Comparison of ENCODE assay signal across 7 cellular contexts in genomic region chr3:11140054-11140712, GRCh38. TPM values are rescaled to one million over a fixed set of nuclear protein-coding genes. Genes with fewer than 3 reads are reported as not detected.
A peak's percentile ranks its signal among the peaks of the same experiment; 100 is the strongest.
DNase-seq lines count a peak whose midpoint lies in the region; ATAC-seq and TF ChIP-seq lines count a peak whose summit lies in the region.

No MANE protein-coding gene starts in this region.

- H3K36me3 ChIP-seq in Karpas-422 (ENCODE audit: insufficient read depth, low read length) (no peaks in the 10 kb centered on the region), uterus (no peaks in the 10 kb centered on the region)
- no peaks in the 10 kb centered on the region for H3K36me3 ChIP-seq in naive thymus-derived CD4-positive, alpha-beta T cell (ENCODE audit: control insufficient read depth in 2 of 3, insufficient read depth in 3 of 3, low read length in 3 of 3)

- CTCF ChIA-PET in activated CD8-positive, alpha-beta T cell treated with anti-CD3 and anti-CD28 coated beads, Interleukin-2, amount 10 ng/mL, durations not matched to agents 7 days and 5 days (lab: Charles Lee): interaction anchor here (0.7 to 1.7 kb wide), 2 partner anchors 15 to 17 kb away, joined by 3 read pairs; no protein-coding TSS in a partner anchor
- CTCF ChIA-PET in naive thymus-derived CD4-positive, alpha-beta T cell (lab: Charles Lee): no interaction called here

- H3K27ac ChIP-seq in Karpas-422 (ENCODE audit: low read length) (no peak overlapping the region), uterus (no peak overlapping the region)
- no peak overlapping the region for H3K27ac ChIP-seq in naive thymus-derived CD4-positive, alpha-beta T cell (ENCODE audit: low read depth, low read length)

- H3K4me1 Mint-ChIP-seq in activated CD8-positive, alpha-beta T cell treated with anti-CD3 and anti-CD28 coated beads, Interleukin-2, amount 10 ng/mL, durations not matched to agents 7 days and 5 days (ENCODE audit: low read depth): peaks cover 26% of the 10 kb centered on the region
- H3K4me1 Mint-ChIP-seq in naive thymus-derived CD4-positive, alpha-beta T cell: peaks cover 0 to 19% (median 6%) of the 10 kb centered on the region in 7 donors

- H3K4me2 ChIP-seq in Karpas-422 (ENCODE audit: low read depth, low read length, poor library complexity, severe bottlenecking): no peak overlapping the region

- H3K4me3 Mint-ChIP-seq in activated CD8-positive, alpha-beta T cell treated with anti-CD3 and anti-CD28 coated beads, Interleukin-2, amount 10 ng/mL, durations not matched to agents 7 days and 5 days: peak overlapping the region; percentile 42
- H3K4me3 Mint-ChIP-seq in naive thymus-derived CD4-positive, alpha-beta T cell: peak overlapping the region in 3 of 10 donors; percentile 30 to 71 (median 32)

- DNase-seq in Karpas-422 (peak; percentile 86), uterus (no peak), HuH-7.5 (ENCODE audit: low spot score) (no peak)
- peak; percentile 80 for DNase-seq in activated CD8-positive, alpha-beta T cell treated with anti-CD3 and anti-CD28 coated beads, Interleukin-2, amount 10 ng/mL, durations not matched to agents 7 days and 5 days
- DNase-seq in naive thymus-derived CD4-positive, alpha-beta T cell: peak in 1 of 9 donors; percentile 48

- POLR2A ChIA-PET in activated CD8-positive, alpha-beta T cell treated with anti-CD3 and anti-CD28 coated beads, Interleukin-2, amount 10 ng/mL, durations not matched to agents 7 days and 5 days (lab: Charles Lee): no interaction called here
- POLR2A ChIA-PET in naive thymus-derived CD4-positive, alpha-beta T cell (lab: Charles Lee): no interaction called here

- H3K4me1 ChIP-seq in Karpas-422 (ENCODE audit: low read length) (peaks cover 9% of the 10 kb centered on the region), uterus (no peaks in the 10 kb centered on the region)
- H3K4me1 ChIP-seq in naive thymus-derived CD4-positive, alpha-beta T cell (ENCODE audit: control insufficient read depth in 2 of 2, insufficient read depth in 2 of 2, low read length in 2 of 2): no peaks in the 10 kb centered on the region

- no peak overlapping the region for H3K4me3 ChIP-seq in Karpas-422 (ENCODE audit: low read length)
- H3K4me3 ChIP-seq in naive thymus-derived CD4-positive, alpha-beta T cell (ENCODE audit: low read length): no peak overlapping the region
- H3K4me3 ChIP-seq in uterus: no peak overlapping the region

- no peaks in the 10 kb centered on the region for H3K9me2 ChIP-seq in Karpas-422 (replicated peaks; ENCODE audit: insufficient read depth, low read length)

- H3K9me3 ChIP-seq in Karpas-422 (ENCODE audit: low read length) (no peaks in the 10 kb centered on the region), uterus (no peaks in the 10 kb centered on the region)
- no peaks in the 10 kb centered on the region for H3K9me3 ChIP-seq in naive thymus-derived CD4-positive, alpha-beta T cell (ENCODE audit: control insufficient read depth in 2 of 3, low read length in 3 of 3)

- H4K20me1 ChIP-seq in Karpas-422 (ENCODE audit: insufficient read depth, low read depth, low read length): peaks cover 3% of the 10 kb centered on the region; the same call in 1 of the 2 replicates

- no peak for TF ChIP-seq POLR2A in uterus (IDR thresholded peaks at IDR 0.05)

- peak overlapping the region; percentile 87 for H3K27ac Mint-ChIP-seq in activated CD8-positive, alpha-beta T cell treated with anti-CD3 and anti-CD28 coated beads, Interleukin-2, amount 10 ng/mL, durations not matched to agents 7 days and 5 days
- H3K27ac Mint-ChIP-seq in naive thymus-derived CD4-positive, alpha-beta T cell: peak overlapping the region in 2 of 9 donors; percentile 2 to 69

- H3K36me3 Mint-ChIP-seq in activated CD8-positive, alpha-beta T cell treated with anti-CD3 and anti-CD28 coated beads, Interleukin-2, amount 10 ng/mL, durations not matched to agents 7 days and 5 days (ENCODE audit: low read depth): peaks cover 2% of the 10 kb centered on the region
- H3K36me3 Mint-ChIP-seq in naive thymus-derived CD4-positive, alpha-beta T cell: peaks cover 0 to 6% (median 0%) of the 10 kb centered on the region in 5 donors

- no peaks in the 10 kb centered on the region for H3K9me3 Mint-ChIP-seq in activated CD8-positive, alpha-beta T cell treated with anti-CD3 and anti-CD28 coated beads, Interleukin-2, amount 10 ng/mL, durations not matched to agents 7 days and 5 days (ENCODE audit: insufficient read depth)
- peaks cover 0 to 7% (median 0%) of the 10 kb centered on the region in 11 donors for H3K9me3 Mint-ChIP-seq in naive thymus-derived CD4-positive, alpha-beta T cell

- H3K9ac ChIP-seq in Karpas-422 (ENCODE audit: low read length): no peak overlapping the region

- TF ChIP-seq CTCF in uterus (IDR thresholded peaks at IDR 0.05): no peak

- no peak overlapping the region for H2AFZ ChIP-seq in Karpas-422 (ENCODE audit: low read length)

- ATAC-seq in GM18520 (IDR thresholded peaks at IDR 0.05; ENCODE audit: unreplicated experiment) (peak; percentile 79), GM21576 (IDR thresholded peaks at IDR 0.05; ENCODE audit: unreplicated experiment) (peak; percentile 98)
- ATAC-seq in activated CD8-positive, alpha-beta T cell treated with anti-CD3 and anti-CD28 coated beads, Interleukin-2, amount 10 ng/mL, durations not matched to agents 7 days and 5 days: peak; percentile 96
- ATAC-seq in naive thymus-derived CD4-positive, alpha-beta T cell: peak; percentile 69

- no peaks in the 10 kb centered on the region for H3K79me2 ChIP-seq in Karpas-422 (ENCODE audit: low read length)

- H3K27me3 Mint-ChIP-seq in activated CD8-positive, alpha-beta T cell treated with anti-CD3 and anti-CD28 coated beads, Interleukin-2, amount 10 ng/mL, durations not matched to agents 7 days and 5 days (ENCODE audit: low read depth): peaks cover 20% of the 10 kb centered on the region
- H3K27me3 Mint-ChIP-seq in naive thymus-derived CD4-positive, alpha-beta T cell: peaks cover 15 to 28% (median 19%) of the 10 kb centered on the region in 5 donors

- intact Hi-C loops in naive thymus-derived CD4-positive, alpha-beta T cell (cut with micrococcal nuclease): no loop called here
- intact Hi-C loops in uterus (cut with DNase I; ENCODE audit: low total_unique reads): no loop called here

- H3K27me3 ChIP-seq in Karpas-422 (ENCODE audit: low read length) (no peaks in the 10 kb centered on the region), uterus (no peaks in the 10 kb centered on the region)
- no peaks in the 10 kb centered on the region for H3K27me3 ChIP-seq in naive thymus-derived CD4-positive, alpha-beta T cell (ENCODE audit: control insufficient read depth in 2 of 2, insufficient read depth in 2 of 2, low read length in 2 of 2)

RNA-seq across cellular contexts. Expression of gene HRH1, which starts 14.1 kb away (rescaled TPM):
- total RNA-seq in Karpas-422 (2014; rRNA removed; shearing (Covaris generic); ENCODE audit: low replicate concordance): 6.2 and 9.6 TPM in 2 replicates
- under 1 TPM; 0.18 to 0.29 TPM for total RNA-seq in activated CD8-positive, alpha-beta T cell treated with anti-CD3 and anti-CD28 coated beads, Interleukin-2, amount 10 ng/mL, durations not matched to agents 7 days and 5 days
- total RNA-seq in naive thymus-derived CD4-positive, alpha-beta T cell: 1 to 10 TPM in 1 of 5 experiments, under 1 TPM in 1, not detected in 3; 0.17 to 1.1 TPM
- polyA plus RNA-seq in naive thymus-derived CD4-positive, alpha-beta T cell: not detected
- total RNA-seq in uterus: 10 to 100 TPM in 1 of 4 donors, 1 to 10 TPM in 3; 1.8 to 16.3 (median 6.3) TPM

Comparison
In these comparisons a context has a peak if more than half of its experiments do, and no peak if none do; other contexts are left out.
1. DNase-seq: peak in Karpas-422 (single experiment) and activated CD8-positive, alpha-beta T cell treated with anti-CD3 and anti-CD28 coated beads, Interleukin-2, amount 10 ng/mL, durations not matched to agents 7 days and 5 days (single experiment); none in uterus (0 of 2) and HuH-7.5 (single experiment).
2. Peak in every context shown above with its lines, with median percentiles within 50 percentile points of each other: ATAC-seq.